Comparison of ENCODE assay signal across 31 cellular contexts in genomic region chr17:39327109-39327508, GRCh38.
"Had no signal": no experiment of that assay in that cellular context is flagged by ENCODE, and none has a peak within 500 bp of the region (broad histone marks: within the 10 kb centered on the region; RNA-seq: fewer than 3 reads in every experiment).

No MANE protein-coding gene starts in this region.

- H3K9me3 ChIP-seq: esophagus muscularis mucosa, gastrocnemius medialis had no signal

- H3K36me3 ChIP-seq: brain microvascular endothelial cell, esophagus muscularis mucosa, gastrocnemius medialis had no signal

- ATAC-seq: activated CD8-positive, alpha-beta T cell treated with anti-CD3 and anti-CD28 coated beads for 36 hours; activated T-cell treated with anti-CD3 and anti-CD28 coated beads, Interleukin-2, amount 50 U/mL, for 4 hours; activated T-helper 17 cell treated with anti-CD3 and anti-CD28 coated beads, Interleukin-2, amount 50 U/mL, for 72 hours; effector memory CD8-positive, alpha-beta T cell; foreskin keratinocyte; gastrocnemius medialis; WTC11 had no signal

- H3K4me3 Mint-ChIP-seq: activated CD4-positive, alpha-beta T cell treated with anti-CD3 and anti-CD28 coated beads, Interleukin-2, amount 10 ng/mL, durations not matched to agents 7 days and 5 days; activated CD8-positive, alpha-beta T cell treated with anti-CD3 and anti-CD28 coated beads for 36 hours; activated naive CD8-positive, alpha-beta T cell; activated T-cell treated with anti-CD3 and anti-CD28 coated beads, Interleukin-2, amount 50 U/mL, for 4 hours; activated T-helper 17 cell treated with anti-CD3 and anti-CD28 coated beads, Interleukin-2, amount 50 U/mL, for 72 hours; central memory CD8-positive, alpha-beta T cell; effector memory CD8-positive, alpha-beta T cell; WTC11 had no signal

- H3K4me1 ChIP-seq: foreskin keratinocyte had no signal

- H3K27me3 Mint-ChIP-seq: activated CD4-positive, alpha-beta T cell treated with anti-CD3 and anti-CD28 coated beads, Interleukin-2, amount 10 ng/mL, durations not matched to agents 7 days and 5 days; activated CD8-positive, alpha-beta T cell treated with anti-CD3 and anti-CD28 coated beads for 36 hours; activated naive CD8-positive, alpha-beta T cell; activated T-helper 17 cell treated with anti-CD3 and anti-CD28 coated beads, Interleukin-2, amount 50 U/mL, for 72 hours; central memory CD8-positive, alpha-beta T cell; effector memory CD8-positive, alpha-beta T cell had no signal

- H3K36me3 Mint-ChIP-seq: activated naive CD8-positive, alpha-beta T cell had no signal

- H3K27me3 ChIP-seq: brain microvascular endothelial cell, esophagus muscularis mucosa, foreskin keratinocyte, gastrocnemius medialis had no signal

- H3K27ac ChIP-seq: brain microvascular endothelial cell, coronary artery, esophagus muscularis mucosa, foreskin keratinocyte, gastrocnemius medialis had no signal

- DNase-seq: activated CD4-positive, alpha-beta T cell treated with anti-CD3 and anti-CD28 coated beads for 1 hour; activated CD4-positive, alpha-beta T cell treated with anti-CD3 and anti-CD28 coated beads for 4 hours; activated CD4-positive, alpha-beta T cell treated with anti-CD3 and anti-CD28 coated beads, Interleukin-2, amount 10 ng/mL, durations not matched to agents 7 days and 5 days; activated CD4-positive, alpha-beta T cell treated with anti-CD3 and anti-CD28 coated beads, Interleukin-2, amount 50 U/mL, for 48 hours; activated CD8-positive, alpha-beta memory T cell treated with anti-CD3 and anti-CD28 coated beads for 24 hours; activated CD8-positive, alpha-beta T cell treated with anti-CD3 and anti-CD28 coated beads for 36 hours; activated effector memory CD4-positive, alpha-beta T cell treated with Interleukin-2 at 50 U/mL for 16 hours; activated gamma-delta T cell treated with Interleukin-2 at 50 U/mL for 16 hours; activated naive CD4-positive, alpha-beta T cell treated with anti-CD3 and anti-CD28 coated beads, Interleukin-2, amount 50 U/mL, for 16 hours; activated naive CD4-positive, alpha-beta T cell treated with Interleukin-2 at 50 U/mL for 16 hours; activated T-cell treated with anti-CD3 and anti-CD28 coated beads, Interleukin-2, amount 50 U/mL, for 4 hours; amniotic stem cell; anterior cingulate cortex; brain microvascular endothelial cell; dermis blood vessel endothelial cell; effector CD4-positive, alpha-beta T cell; effector memory CD8-positive, alpha-beta T cell; erythroblast; foreskin keratinocyte; gastrocnemius medialis; glutamatergic neuron; T-helper 1 cell; T-helper 2 cell had no signal

- H3K4me1 Mint-ChIP-seq: activated CD4-positive, alpha-beta T cell treated with anti-CD3 and anti-CD28 coated beads, Interleukin-2, amount 10 ng/mL, durations not matched to agents 7 days and 5 days; activated T-helper 17 cell treated with anti-CD3 and anti-CD28 coated beads, Interleukin-2, amount 50 U/mL, for 72 hours; WTC11 had no signal

- FAIRE-seq: astrocyte, bronchial epithelial cell had no signal

- H3K27ac Mint-ChIP-seq: activated CD4-positive, alpha-beta T cell treated with anti-CD3 and anti-CD28 coated beads, Interleukin-2, amount 10 ng/mL, durations not matched to agents 7 days and 5 days; activated CD8-positive, alpha-beta T cell treated with anti-CD3 and anti-CD28 coated beads for 36 hours; activated naive CD8-positive, alpha-beta T cell; activated T-helper 17 cell treated with anti-CD3 and anti-CD28 coated beads, Interleukin-2, amount 50 U/mL, for 72 hours; WTC11 had no signal

- H3K4me3 ChIP-seq: coronary artery, esophagus muscularis mucosa, gastrocnemius medialis had no signal

- H3K9me3 Mint-ChIP-seq: activated CD4-positive, alpha-beta T cell treated with anti-CD3 and anti-CD28 coated beads, Interleukin-2, amount 10 ng/mL, durations not matched to agents 7 days and 5 days; activated CD8-positive, alpha-beta T cell treated with anti-CD3 and anti-CD28 coated beads for 36 hours; activated T-cell treated with anti-CD3 and anti-CD28 coated beads, Interleukin-2, amount 50 U/mL, for 4 hours; activated T-helper 17 cell treated with anti-CD3 and anti-CD28 coated beads, Interleukin-2, amount 50 U/mL, for 72 hours; central memory CD8-positive, alpha-beta T cell; effector memory CD8-positive, alpha-beta T cell had no signal
